2 cellular contexts compared by ENCODE assay signal in genomic region chr16:4026854-4027253, GRCh38.
TF ChIP-seq lines count a peak whose summit lies in the region.

No MANE protein-coding gene starts in this region.

TF ChIP-seq in GM23338, 12 proteins besides CTCF, POLR2A, EP300 and RAD21 (continued from another document):
- TF ChIP-seq ZNF462 (CRISPR knock-in tag; IDR thresholded peaks at IDR 0.05) (no peak), ZNF114 (CRISPR knock-in tag; IDR thresholded peaks at IDR 0.05) (no peak), EZH2phosphoT487 (IDR thresholded peaks at IDR 0.05; ENCODE audit: unreplicated experiment) (no peak), EZH2 (IDR thresholded peaks at IDR 0.05; ENCODE audit: low read depth, unreplicated experiment) (no peak), CREB1 (CRISPR knock-in tag; IDR thresholded peaks at IDR 0.05; ENCODE audit: low read depth) (no peak), JUNB (IDR thresholded peaks at IDR 0.05; ENCODE audit: unreplicated experiment) (no peak)
- TF ChIP-seq, protein P1, sequence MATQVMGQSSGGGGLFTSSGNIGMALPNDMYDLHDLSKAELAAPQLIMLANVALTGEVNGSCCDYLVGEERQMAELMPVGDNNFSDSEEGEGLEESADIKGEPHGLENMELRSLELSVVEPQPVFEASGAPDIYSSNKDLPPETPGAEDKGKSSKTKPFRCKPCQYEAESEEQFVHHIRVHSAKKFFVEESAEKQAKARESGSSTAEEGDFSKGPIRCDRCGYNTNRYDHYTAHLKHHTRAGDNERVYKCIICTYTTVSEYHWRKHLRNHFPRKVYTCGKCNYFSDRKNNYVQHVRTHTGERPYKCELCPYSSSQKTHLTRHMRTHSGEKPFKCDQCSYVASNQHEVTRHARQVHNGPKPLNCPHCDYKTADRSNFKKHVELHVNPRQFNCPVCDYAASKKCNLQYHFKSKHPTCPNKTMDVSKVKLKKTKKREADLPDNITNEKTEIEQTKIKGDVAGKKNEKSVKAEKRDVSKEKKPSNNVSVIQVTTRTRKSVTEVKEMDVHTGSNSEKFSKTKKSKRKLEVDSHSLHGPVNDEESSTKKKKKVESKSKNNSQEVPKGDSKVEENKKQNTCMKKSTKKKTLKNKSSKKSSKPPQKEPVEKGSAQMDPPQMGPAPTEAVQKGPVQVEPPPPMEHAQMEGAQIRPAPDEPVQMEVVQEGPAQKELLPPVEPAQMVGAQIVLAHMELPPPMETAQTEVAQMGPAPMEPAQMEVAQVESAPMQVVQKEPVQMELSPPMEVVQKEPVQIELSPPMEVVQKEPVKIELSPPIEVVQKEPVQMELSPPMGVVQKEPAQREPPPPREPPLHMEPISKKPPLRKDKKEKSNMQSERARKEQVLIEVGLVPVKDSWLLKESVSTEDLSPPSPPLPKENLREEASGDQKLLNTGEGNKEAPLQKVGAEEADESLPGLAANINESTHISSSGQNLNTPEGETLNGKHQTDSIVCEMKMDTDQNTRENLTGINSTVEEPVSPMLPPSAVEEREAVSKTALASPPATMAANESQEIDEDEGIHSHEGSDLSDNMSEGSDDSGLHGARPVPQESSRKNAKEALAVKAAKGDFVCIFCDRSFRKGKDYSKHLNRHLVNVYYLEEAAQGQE (IDR thresholded peaks at IDR 0.05; ENCODE audit: unreplicated experiment), result no peak
- TF ChIP-seq, protein P2, sequence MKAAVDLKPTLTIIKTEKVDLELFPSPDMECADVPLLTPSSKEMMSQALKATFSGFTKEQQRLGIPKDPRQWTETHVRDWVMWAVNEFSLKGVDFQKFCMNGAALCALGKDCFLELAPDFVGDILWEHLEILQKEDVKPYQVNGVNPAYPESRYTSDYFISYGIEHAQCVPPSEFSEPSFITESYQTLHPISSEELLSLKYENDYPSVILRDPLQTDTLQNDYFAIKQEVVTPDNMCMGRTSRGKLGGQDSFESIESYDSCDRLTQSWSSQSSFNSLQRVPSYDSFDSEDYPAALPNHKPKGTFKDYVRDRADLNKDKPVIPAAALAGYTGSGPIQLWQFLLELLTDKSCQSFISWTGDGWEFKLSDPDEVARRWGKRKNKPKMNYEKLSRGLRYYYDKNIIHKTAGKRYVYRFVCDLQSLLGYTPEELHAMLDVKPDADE (IDR thresholded peaks at IDR 0.05), result no peak

TF ChIP-seq in K562, 482 proteins besides CTCF, POLR2A, EP300 and RAD21 (continued from another document):
- TF ChIP-seq HDAC3 (IDR thresholded peaks at IDR 0.05; ENCODE audit: borderline replicate concordance, partially characterized antibody), result no peak
